17 cellular contexts compared by ENCODE assay signal in the genomic region with DNA sequence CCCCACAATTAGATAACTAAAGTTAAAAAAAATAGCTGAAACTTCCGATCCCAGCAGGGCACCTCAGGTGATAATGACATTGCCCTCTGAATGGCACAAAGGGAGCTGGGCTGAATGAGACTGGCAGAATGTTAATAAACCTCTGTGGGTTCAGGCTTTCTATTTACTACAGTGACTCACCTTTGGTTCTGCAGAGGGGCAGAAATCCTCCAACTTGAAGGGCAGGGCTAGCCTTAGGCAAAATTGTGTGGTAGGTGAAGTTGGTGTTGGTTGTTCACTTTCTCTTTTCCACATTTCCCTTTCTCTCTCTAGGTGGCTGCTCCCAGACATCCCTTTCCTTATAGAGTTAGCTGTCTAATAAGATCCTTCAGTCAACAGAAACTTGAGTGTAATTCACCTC.
"Had no signal": no experiment of that assay in that cellular context is flagged by ENCODE, and none has a peak within 500 bp of the region (broad histone marks: within the 10 kb centered on the region; RNA-seq: fewer than 3 reads in every experiment).

No MANE protein-coding gene starts in this region.

- H3K4me3 ChIP-seq: dorsolateral prefrontal cortex, left ventricle myocardium inferior, thoracic aorta had no signal

- H3K27ac ChIP-seq: brain microvascular endothelial cell, dorsolateral prefrontal cortex, left ventricle myocardium inferior, thoracic aorta had no signal

- H3K4me1 ChIP-seq: left ventricle myocardium inferior had no signal

- DNase-seq: activated CD4-positive, alpha-beta T cell treated with anti-CD3 and anti-CD28 coated beads, Interleukin-2, amount 50 U/mL, for 4 hours; activated CD4-positive, CD25-positive, alpha-beta regulatory T cell treated with anti-CD3 and anti-CD28 coated beads, Interleukin-2, amount 50 U/mL, for 72 hours; activated CD8-positive, alpha-beta memory T cell treated with anti-CD3 and anti-CD28 coated beads, Interleukin-2, amount 10 ng/mL, durations not matched to agents 7 days and 5 days; activated gamma-delta T cell; activated naive CD8-positive, alpha-beta T cell treated with anti-CD3 and anti-CD28 coated beads for 36 hours; activated T-cell treated with anti-CD3 and anti-CD28 coated beads, Interleukin-2, amount 50 U/mL, for 24 hours; brain microvascular endothelial cell; dorsolateral prefrontal cortex; foreskin melanocyte; head of caudate nucleus; left ventricle myocardium inferior; nephron progenitor cell; stimulated activated CD4-positive, alpha-beta T cell treated with anti-CD3 and anti-CD28 coated beads, Interleukin-4, amount 100 ng/mL, for 1 hour; stimulated activated CD8-positive, alpha-beta memory T cell treated with anti-CD3 and anti-CD28 coated beads, Interleukin-4, amount 100 ng/mL, for 48 hours had no signal

- H3K27me3 ChIP-seq: brain microvascular endothelial cell, dorsolateral prefrontal cortex had no signal

- H3K9me3 ChIP-seq: left ventricle myocardium inferior, thoracic aorta had no signal

- H3K36me3 Mint-ChIP-seq: activated CD8-positive, alpha-beta memory T cell treated with anti-CD3 and anti-CD28 coated beads, Interleukin-2, amount 10 ng/mL, durations not matched to agents 7 days and 5 days; activated naive CD8-positive, alpha-beta T cell treated with anti-CD3 and anti-CD28 coated beads for 36 hours had no signal

- H3K9me3 Mint-ChIP-seq: activated naive CD8-positive, alpha-beta T cell treated with anti-CD3 and anti-CD28 coated beads for 36 hours; activated T-cell treated with anti-CD3 and anti-CD28 coated beads, Interleukin-2, amount 50 U/mL, for 24 hours; stimulated activated naive CD8-positive, alpha-beta T cell treated with anti-CD3 and anti-CD28 coated beads, Interleukin-15, Interleukin-2, amounts not matched to agents 100 ng/mL and 50 ng/mL, for 24 hours; T-helper 2 cell treated with Interferon-gamma antibody and Interleukin-4, amounts not matched to agents 5 μg/mL and 100 μg/mL, for 36 hours had no signal

- H3K4me1 Mint-ChIP-seq: activated CD8-positive, alpha-beta memory T cell treated with anti-CD3 and anti-CD28 coated beads, Interleukin-2, amount 10 ng/mL, durations not matched to agents 7 days and 5 days; activated naive CD8-positive, alpha-beta T cell treated with anti-CD3 and anti-CD28 coated beads for 36 hours; nephron progenitor cell had no signal

- H3K4me3 Mint-ChIP-seq: activated CD8-positive, alpha-beta memory T cell treated with anti-CD3 and anti-CD28 coated beads, Interleukin-2, amount 10 ng/mL, durations not matched to agents 7 days and 5 days; activated naive CD8-positive, alpha-beta T cell treated with anti-CD3 and anti-CD28 coated beads for 36 hours; activated T-cell treated with anti-CD3 and anti-CD28 coated beads, Interleukin-2, amount 50 U/mL, for 24 hours; nephron progenitor cell; stimulated activated naive CD8-positive, alpha-beta T cell treated with anti-CD3 and anti-CD28 coated beads, Interleukin-15, Interleukin-2, amounts not matched to agents 100 ng/mL and 50 ng/mL, for 24 hours; T-helper 2 cell treated with Interferon-gamma antibody and Interleukin-4, amounts not matched to agents 5 μg/mL and 100 μg/mL, for 36 hours had no signal

- ATAC-seq: activated CD8-positive, alpha-beta memory T cell treated with anti-CD3 and anti-CD28 coated beads, Interleukin-2, amount 10 ng/mL, durations not matched to agents 7 days and 5 days had no signal

- H3K27ac Mint-ChIP-seq: activated CD8-positive, alpha-beta memory T cell treated with anti-CD3 and anti-CD28 coated beads, Interleukin-2, amount 10 ng/mL, durations not matched to agents 7 days and 5 days; activated naive CD8-positive, alpha-beta T cell treated with anti-CD3 and anti-CD28 coated beads for 36 hours; activated T-cell treated with anti-CD3 and anti-CD28 coated beads, Interleukin-2, amount 50 U/mL, for 24 hours; nephron progenitor cell; stimulated activated naive CD8-positive, alpha-beta T cell treated with anti-CD3 and anti-CD28 coated beads, Interleukin-15, Interleukin-2, amounts not matched to agents 100 ng/mL and 50 ng/mL, for 24 hours; T-helper 2 cell treated with Interferon-gamma antibody and Interleukin-4, amounts not matched to agents 5 μg/mL and 100 μg/mL, for 36 hours had no signal

- H3K36me3 ChIP-seq: brain microvascular endothelial cell, left ventricle myocardium inferior, thoracic aorta had no signal
